ENCODE assay signal across 9 cellular contexts in genomic region chr17:58679263-58680037, GRCh38. TPM values are rescaled to one million over a fixed set of nuclear protein-coding genes. Genes with fewer than 3 reads are reported as not detected.
DNase-seq lines count a peak whose midpoint lies in the region; ATAC-seq and TF ChIP-seq lines count a peak whose summit lies in the region.
"Had no signal": no experiment of that assay in that cellular context is flagged by ENCODE, and none has a peak within 500 bp of the region (broad histone marks: within the 10 kb centered on the region; RNA-seq: fewer than 3 reads in every experiment).

No MANE protein-coding gene starts in this region.

- no peak overlapping the region for H3K4me3 ChIP-seq in neural progenitor cell
- no peak overlapping the region for H3K4me3 ChIP-seq in tibial nerve

- no peaks in the 10 kb centered on the region for H3K4me1 ChIP-seq in neural progenitor cell
- H3K4me1 ChIP-seq in tibial nerve: no peaks in the 10 kb centered on the region

- TF ChIP-seq CTCF in neural progenitor cell (IDR thresholded peaks at IDR 0.05) (no peak), tibial nerve (IDR thresholded peaks at IDR 0.05) (no peak)

- peaks cover 6% of the 10 kb centered on the region for H3K27me3 Mint-ChIP-seq in neural progenitor cell (ENCODE audit: insufficient read depth, low read depth)
- peaks cover 8% of the 10 kb centered on the region for H3K27me3 Mint-ChIP-seq in activated CD8-positive, alpha-beta T cell treated with anti-CD3 and anti-CD28 coated beads, Interleukin-2, amount 10 ng/mL, durations not matched to agents 7 days and 5 days (ENCODE audit: low read depth)

- H3K9me3 ChIP-seq in neural progenitor cell (ENCODE audit: low read depth) (no peaks in the 10 kb centered on the region), tibial nerve (no peaks in the 10 kb centered on the region)

- TF ChIP-seq POLR2A in tibial nerve (IDR thresholded peaks at IDR 0.05): peak in 1 of 2 donors; percentile 52

- no peaks in the 10 kb centered on the region for H3K9me3 Mint-ChIP-seq in neural progenitor cell
- H3K9me3 Mint-ChIP-seq in activated CD8-positive, alpha-beta T cell treated with anti-CD3 and anti-CD28 coated beads, Interleukin-2, amount 10 ng/mL, durations not matched to agents 7 days and 5 days (ENCODE audit: insufficient read depth): no peaks in the 10 kb centered on the region

- no peaks in the 10 kb centered on the region for H3F3A ChIP-seq in neural progenitor cell (ENCODE audit: low read depth)

- peak; percentile 60 for ATAC-seq in GM21360 (IDR thresholded peaks at IDR 0.05; ENCODE audit: unreplicated experiment)
- ATAC-seq in activated CD8-positive, alpha-beta T cell treated with anti-CD3 and anti-CD28 coated beads, Interleukin-2, amount 10 ng/mL, durations not matched to agents 7 days and 5 days: no peak

- CTCF ChIA-PET in activated CD8-positive, alpha-beta T cell treated with anti-CD3 and anti-CD28 coated beads, Interleukin-2, amount 10 ng/mL, durations not matched to agents 7 days and 5 days (lab: Charles Lee): no interaction called here

- H3K36me3 Mint-ChIP-seq in neural progenitor cell: no peaks in the 10 kb centered on the region
- H3K36me3 Mint-ChIP-seq in activated CD8-positive, alpha-beta T cell treated with anti-CD3 and anti-CD28 coated beads, Interleukin-2, amount 10 ng/mL, durations not matched to agents 7 days and 5 days (ENCODE audit: low read depth): no peaks in the 10 kb centered on the region

- peak overlapping the region; percentile 9 for H2AFZ ChIP-seq in neural progenitor cell (replicated peaks)

- no peaks in the 10 kb centered on the region for H4K20me1 ChIP-seq in neural progenitor cell (ENCODE audit: low read depth)

- WGBS in tibial nerve, 2 donors: 42 to 44% methylated on average over 12 of the region's 12 CpGs

- H3K36me3 ChIP-seq in neural progenitor cell: no peaks in the 10 kb centered on the region
- no peaks in the 10 kb centered on the region for H3K36me3 ChIP-seq in tibial nerve

- peak; percentile 46 to 80 for DNase-seq in NCI-H1930 (lab: John Stamatoyannopoulos, UW)
- peak; percentile 57 for DNase-seq in brain pericyte (ENCODE audit: low read depth, low spot score)
- DNase-seq in neural progenitor cell (ENCODE audit: low spot score): no peak
- DNase-seq in tibial nerve (ENCODE audit: low spot score in 2 of 2): no peak
- DNase-seq in activated CD8-positive, alpha-beta T cell treated with anti-CD3 and anti-CD28 coated beads, Interleukin-2, amount 10 ng/mL, durations not matched to agents 7 days and 5 days: no peak
- DNase-seq in NCI-H1694 treated with DMSO at 0.1 percent for 48 hours (lab: John Stamatoyannopoulos, UW): no peak
- DNase-seq: NCI-H1105, small intestine had no signal

- H3K27me3 ChIP-seq in neural progenitor cell (no peaks in the 10 kb centered on the region), tibial nerve (no peaks in the 10 kb centered on the region)

- TF ChIP-seq EP300 in tibial nerve (IDR thresholded peaks at IDR 0.05): no peak

- no peak overlapping the region for H3K9ac ChIP-seq in neural progenitor cell

- H3K27ac ChIP-seq in neural progenitor cell (no peak overlapping the region), tibial nerve (peak overlapping the region in 1 of 4 donors; percentile 57)

- POLR2A ChIA-PET in activated CD8-positive, alpha-beta T cell treated with anti-CD3 and anti-CD28 coated beads, Interleukin-2, amount 10 ng/mL, durations not matched to agents 7 days and 5 days (lab: Charles Lee): interaction anchor here (0.6 to 0.7 kb wide), 2 partner anchors 8 to 1926 kb away, joined by 3 read pairs; no protein-coding TSS in a partner anchor

- no peak overlapping the region for H3K27ac Mint-ChIP-seq in neural progenitor cell
- H3K27ac Mint-ChIP-seq in activated CD8-positive, alpha-beta T cell treated with anti-CD3 and anti-CD28 coated beads, Interleukin-2, amount 10 ng/mL, durations not matched to agents 7 days and 5 days: no peak overlapping the region

- no peaks in the 10 kb centered on the region for H3K4me1 Mint-ChIP-seq in neural progenitor cell
- no peaks in the 10 kb centered on the region for H3K4me1 Mint-ChIP-seq in activated CD8-positive, alpha-beta T cell treated with anti-CD3 and anti-CD28 coated beads, Interleukin-2, amount 10 ng/mL, durations not matched to agents 7 days and 5 days (ENCODE audit: low read depth)

- peak overlapping the region; percentile 22 for H3K4me3 Mint-ChIP-seq in neural progenitor cell
- H3K4me3 Mint-ChIP-seq in activated CD8-positive, alpha-beta T cell treated with anti-CD3 and anti-CD28 coated beads, Interleukin-2, amount 10 ng/mL, durations not matched to agents 7 days and 5 days: no peak overlapping the region

- no peak overlapping the region for H3K4me2 ChIP-seq in neural progenitor cell

- H3K79me2 ChIP-seq in neural progenitor cell (ENCODE audit: low read depth): no peaks in the 10 kb centered on the region

RNA-seq across cellular contexts. Expression of gene TEX14, which starts 12.4 kb away (rescaled TPM):
- total RNA-seq in neural progenitor cell (ENCODE audit: low replicate concordance) (0.09 and 1.4 TPM in 2 replicates), tibial nerve (under 1 TPM in 2 of 4 donors, not detected in 2; under 0.01 to 0.21 TPM)
- under 1 TPM; 0.10 to 0.18 TPM for total RNA-seq in activated CD8-positive, alpha-beta T cell treated with anti-CD3 and anti-CD28 coated beads, Interleukin-2, amount 10 ng/mL, durations not matched to agents 7 days and 5 days

RNA-seq across cellular contexts. Expression of gene RAD51C, which starts 13.0 kb away (rescaled TPM):
- total RNA-seq in neural progenitor cell (ENCODE audit: low replicate concordance): 30.2 and 67.6 TPM in 2 replicates
- 10 to 100 TPM; 10.3 to 18.8 (median 13.5) TPM for total RNA-seq in tibial nerve
- 10 to 100 TPM; 70.6 to 70.8 TPM for total RNA-seq in activated CD8-positive, alpha-beta T cell treated with anti-CD3 and anti-CD28 coated beads, Interleukin-2, amount 10 ng/mL, durations not matched to agents 7 days and 5 days

Comparison
In these comparisons a context has a peak if more than half of its experiments do, and no peak if none do; other contexts are left out.
1. DNase-seq: peak in NCI-H1930 (2 of 2) and brain pericyte (single experiment); none in neural progenitor cell (single experiment), tibial nerve (0 of 2), activated CD8-positive, alpha-beta T cell treated with anti-CD3 and anti-CD28 coated beads, Interleukin-2, amount 10 ng/mL, durations not matched to agents 7 days and 5 days (single experiment) and NCI-H1694 treated with DMSO at 0.1 percent for 48 hours (single experiment).